Comparison of ENCODE assay signal across 9 cellular contexts in the genomic region with DNA sequence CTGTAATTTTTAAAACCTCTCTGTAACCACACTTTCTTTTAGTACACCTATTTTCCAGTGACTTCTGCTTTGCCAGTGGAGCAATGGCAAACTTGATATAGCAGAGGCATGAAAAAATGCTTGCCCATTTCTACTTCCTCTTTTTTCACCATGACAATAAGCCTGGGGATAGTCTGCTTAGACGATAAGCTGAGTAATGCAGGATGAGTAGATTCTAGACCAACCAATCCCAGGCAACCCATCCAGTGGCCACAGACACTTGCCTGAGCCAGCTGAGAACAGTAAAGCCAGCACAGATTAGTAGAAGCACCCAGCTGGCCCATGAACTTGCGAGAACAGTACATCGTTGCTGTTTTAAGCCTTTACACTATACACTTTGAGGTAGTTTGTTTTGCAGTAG. TPM values are rescaled to one million over a fixed set of nuclear protein-coding genes. Genes with fewer than 3 reads are reported as not detected.
DNase-seq lines count a peak whose midpoint lies in the region; ATAC-seq and TF ChIP-seq lines count a peak whose summit lies in the region.
"Had no signal": no experiment of that assay in that cellular context is flagged by ENCODE, and none has a peak within 500 bp of the region (broad histone marks: within the 10 kb centered on the region; RNA-seq: fewer than 3 reads in every experiment).

No MANE protein-coding gene starts in this region.

- DNase-seq in DMS53 (lab: John Stamatoyannopoulos, UW) (peak; percentile 30), mammary epithelial cell (peak; percentile 75), DMS79 treated with DMSO at 0.1 percent for 48 hours (lab: John Stamatoyannopoulos, UW) (no peak), T-helper 1 cell (no peak), SHP77 treated with DMSO at 0.1 percent for 48 hours (lab: John Stamatoyannopoulos, UW) (no peak)
- DNase-seq in stimulated activated CD4-positive, alpha-beta T cell treated with anti-CD3 and anti-CD28 coated beads, Interleukin-4, amount 100 ng/mL, for 4 hours = no peak

- no peak overlapping the region for H3K9ac ChIP-seq in mammary epithelial cell (ENCODE audit: insufficient read depth, low read length)

- no TSS peak for BruUV-seq in mammary epithelial cell (replicated peaks; lab: Mats Ljungman, UMichigan)

- H3K36me3 ChIP-seq in mammary epithelial cell (ENCODE audit: insufficient read depth, low read length) = no peaks in the 10 kb centered on the region

- no peaks in the 10 kb centered on the region for H3K27me3 ChIP-seq in mammary epithelial cell (ENCODE audit: insufficient read depth, low read length)

- intact Hi-C loops in mammary epithelial cell (cut with micrococcal nuclease) = no loop called here

- H4K20me1 ChIP-seq in mammary epithelial cell (ENCODE audit: insufficient read depth, low read length) = no peaks in the 10 kb centered on the region

- 50% methylated on average over 3 of the region's 3 CpGs for WGBS in mammary epithelial cell (ENCODE audit: low coverage, missing lambda C conversion rate)

- no peak overlapping the region for H3K4me3 ChIP-seq in mammary epithelial cell (replicated peaks in 1 of 3; ENCODE audit: insufficient read depth in 1 of 3, low read depth in 2 of 3, low read length in 3 of 3)

- H3K79me2 ChIP-seq in mammary epithelial cell (ENCODE audit: insufficient read depth, low read length) = no peaks in the 10 kb centered on the region

- CTCF ChIA-PET in mammary epithelial cell (lab: Charles Lee; ENCODE audit: low non-redundant PET) = no interaction called here

- no peaks in the 10 kb centered on the region for H3K9me3 ChIP-seq in mammary epithelial cell (replicated peaks; ENCODE audit: insufficient read depth, low read length)

- dilution Hi-C loops in mammary epithelial cell (cut with HindIII; ENCODE audit: low sequenced_read_pairs) = no loop called here

- no peak for TF ChIP-seq CTCF in mammary epithelial cell (conservative IDR thresholded peaks at IDR 0.05 in 1 of 2, IDR thresholded peaks at IDR 0.05 in 1 of 2; ENCODE audit: extremely low read depth in 1 of 2, insufficient read depth in 1 of 2, low read depth in 1 of 2, low read length in 2 of 2)

- ATAC-seq in GM21526 (IDR thresholded peaks at IDR 0.05; ENCODE audit: low FRiP score, unreplicated experiment) (peak; percentile 83), HG03575 (IDR thresholded peaks at IDR 0.05; ENCODE audit: extremely low read depth, insufficient number of reproducible peaks, low FRiP score, unreplicated experiment) (peak; percentile 87)

- no peak overlapping the region for H3K27ac ChIP-seq in mammary epithelial cell (ENCODE audit: insufficient read depth, low read depth, low read length)

- H2AFZ ChIP-seq in mammary epithelial cell (ENCODE audit: low read depth, low read length) = peak overlapping the region; percentile 67

- in situ Hi-C loops in mammary epithelial cell (cut with MboI; ENCODE audit: low sequenced_read_pairs in 2 of 2) = no loop called here

- H3K4me1 ChIP-seq in mammary epithelial cell (ENCODE audit: insufficient read depth, low read length) = peaks cover 32% of the 10 kb centered on the region

- peak overlapping the region; percentile 36 for H3K4me2 ChIP-seq in mammary epithelial cell (ENCODE audit: insufficient read depth, low read depth, low read length)

RNA-seq across cellular contexts. Expression of gene DDI1, which starts 37.5 kb away (rescaled TPM):
- not detected for total RNA-seq in mammary epithelial cell
- not detected for polyA plus RNA-seq in mammary epithelial cell
- polyA minus RNA-seq in mammary epithelial cell = not detected
- total RNA-seq: lung microvascular endothelial cell had no signal

Comparison
In these comparisons a context has a peak if more than half of its experiments do, and no peak if none do; other contexts are left out.
1. DNase-seq: peak in DMS53 (single experiment) and mammary epithelial cell (single experiment); none in stimulated activated CD4-positive, alpha-beta T cell treated with anti-CD3 and anti-CD28 coated beads, Interleukin-4, amount 100 ng/mL, for 4 hours (0 of 2), DMS79 treated with DMSO at 0.1 percent for 48 hours (single experiment), T-helper 1 cell (0 of 5) and SHP77 treated with DMSO at 0.1 percent for 48 hours (single experiment).